Comparison of ENCODE assay signal across 21 cellular contexts in the genomic region with DNA sequence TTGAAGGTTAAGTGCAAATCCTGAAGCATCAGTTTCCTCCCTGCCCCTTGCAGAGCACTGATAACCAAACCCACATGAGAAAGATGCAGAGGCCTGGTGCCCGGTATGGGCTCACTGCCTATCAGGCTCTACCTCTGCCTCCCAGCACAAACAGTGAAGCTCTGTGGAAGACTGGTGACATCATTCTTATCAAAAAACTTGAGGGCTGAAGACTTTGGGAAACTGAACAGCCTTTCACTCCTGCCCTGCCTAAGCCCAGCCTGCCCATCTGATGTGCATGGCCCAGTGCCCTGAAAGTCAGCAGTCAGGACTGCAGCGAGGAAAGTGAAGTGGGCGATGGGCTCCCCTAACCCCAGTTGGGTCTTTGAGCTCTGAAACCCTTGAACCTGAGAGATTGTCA.
"Had no signal": no experiment of that assay in that cellular context is flagged by ENCODE, and none has a peak within 500 bp of the region (broad histone marks: within the 10 kb centered on the region; RNA-seq: fewer than 3 reads in every experiment).

No MANE protein-coding gene starts in this region.

- H3K4me1 ChIP-seq: sigmoid colon, uterus had no signal

- DNase-seq: cortex of kidney; dorsolateral prefrontal cortex; effector CD8-positive, alpha-beta T cell; foreskin fibroblast; heart left ventricle; hippocampal formation; kidney glomerular epithelial cell; mucosa of descending colon; naive thymus-derived CD8-positive, alpha-beta T cell; occipital lobe; sigmoid colon; stimulated activated CD4-positive, alpha-beta T cell treated with anti-CD3 and anti-CD28 coated beads, Interleukin-12 subunit alpha, Interleukin-12 subunit beta, amount 100 ng/mL, for 4 hours; stimulated activated naive CD4-positive, alpha-beta T cell; tibial artery; uterus had no signal

- FAIRE-seq: endometrium had no signal

- H3K4me1 Mint-ChIP-seq: central memory CD8-positive, alpha-beta T cell; naive thymus-derived CD8-positive, alpha-beta T cell had no signal

- H3K27me3 ChIP-seq: heart left ventricle, sigmoid colon, tibial artery, upper lobe of left lung, uterus had no signal

- H3K36me3 ChIP-seq: heart left ventricle, sigmoid colon, tibial artery, upper lobe of left lung, uterus had no signal

- H3K9me3 Mint-ChIP-seq: central memory CD8-positive, alpha-beta T cell; naive thymus-derived CD8-positive, alpha-beta T cell had no signal

- ATAC-seq: esophagus mucosa; heart left ventricle; mucosa of descending colon; naive thymus-derived CD8-positive, alpha-beta T cell had no signal

- H3K9me3 ChIP-seq: heart left ventricle, mucosa of descending colon, sigmoid colon, tibial artery, upper lobe of left lung, uterus had no signal

- H3K27ac Mint-ChIP-seq: naive thymus-derived CD8-positive, alpha-beta T cell had no signal

- H3K36me3 Mint-ChIP-seq: naive thymus-derived CD8-positive, alpha-beta T cell had no signal

- H3K4me3 Mint-ChIP-seq: central memory CD8-positive, alpha-beta T cell; naive thymus-derived CD8-positive, alpha-beta T cell; neural crest cell had no signal

- H3K4me3 ChIP-seq: dorsolateral prefrontal cortex, heart left ventricle, mucosa of descending colon, sigmoid colon, skin epidermis, tibial artery, upper lobe of left lung, uterus had no signal

- H3K27ac ChIP-seq: dorsolateral prefrontal cortex, heart left ventricle, sigmoid colon, skin epidermis, tibial artery, upper lobe of left lung, uterus had no signal
